ENCODE assay signal across 25 cellular contexts in genomic region chr20:945841-946240, GRCh38. TPM values are rescaled to one million over a fixed set of nuclear protein-coding genes. Genes with fewer than 3 reads are reported as not detected.
"Had no signal": no experiment of that assay in that cellular context is flagged by ENCODE, and none has a peak within 500 bp of the region (broad histone marks: within the 10 kb centered on the region; RNA-seq: fewer than 3 reads in every experiment).

No MANE protein-coding gene starts in this region.

- H3K4me1 Mint-ChIP-seq: stimulated activated naive B cell treated with anti-CD40 and anti-IgM and Interleukin-4, amounts not matched to agents 10 μg/mL and 1 μg/mL and 100 μg/mL, for 72 hours; stimulated activated naive CD8-positive, alpha-beta T cell treated with anti-CD3 and anti-CD28 coated beads, Interleukin-15, amount 100 ng/mL, for 72 hours had no signal

- H3K36me3 ChIP-seq: esophagus muscularis mucosa, gastrocnemius medialis, heart right ventricle, spleen, tibial nerve had no signal

- H3K27ac Mint-ChIP-seq: natural killer cell treated with Interleukin-12 subunit alpha and Interleukin-12 subunit beta and Interleukin-15 and Interleukin-18, amount 100 ng/mL, for 72 hours; stimulated activated naive B cell treated with anti-CD40 and anti-IgM and Interleukin-4, amounts not matched to agents 10 μg/mL and 1 μg/mL and 100 μg/mL, for 72 hours had no signal

- H3K4me3 Mint-ChIP-seq: natural killer cell treated with Interleukin-12 subunit alpha and Interleukin-12 subunit beta and Interleukin-15 and Interleukin-18, amount 100 ng/mL, for 72 hours; stimulated activated naive B cell treated with anti-CD40 and anti-IgM and Interleukin-4, amounts not matched to agents 10 μg/mL and 1 μg/mL and 100 μg/mL, for 72 hours; stimulated activated naive CD8-positive, alpha-beta T cell treated with anti-CD3 and anti-CD28 coated beads, Interleukin-15, amount 100 ng/mL, for 72 hours had no signal

- H3K9me3 Mint-ChIP-seq: natural killer cell treated with Interleukin-12 subunit alpha and Interleukin-12 subunit beta and Interleukin-15 and Interleukin-18, amount 100 ng/mL, for 72 hours; stimulated activated naive B cell treated with anti-CD40 and anti-IgM and Interleukin-4, amounts not matched to agents 10 μg/mL and 1 μg/mL and 100 μg/mL, for 72 hours; stimulated activated naive CD8-positive, alpha-beta T cell treated with anti-CD3 and anti-CD28 coated beads, Interleukin-15, amount 100 ng/mL, for 72 hours had no signal

- H3K27ac ChIP-seq: dorsolateral prefrontal cortex, epithelial cell of prostate, esophagus muscularis mucosa, gastrocnemius medialis, heart right ventricle, spleen, testis, tibial nerve had no signal

- DNase-seq: cortex of kidney; dorsolateral prefrontal cortex; effector CD8-positive, alpha-beta T cell; gastrocnemius medialis; heart right ventricle; hypothalamus; kidney glomerular epithelial cell; midbrain; spleen; stimulated activated CD4-positive, alpha-beta T cell treated with anti-CD3 and anti-CD28 coated beads, Interleukin-15, amount 100 ng/mL, for 24 hours; stimulated activated CD4-positive, alpha-beta T cell treated with anti-CD3 and anti-CD28 coated beads, Interleukin-1b, Interleukin-23, amount 100 ng/mL, for 48 hours; stimulated activated CD4-positive, alpha-beta T cell treated with anti-CD3 and anti-CD28 coated beads, Interleukin-4, amount 100 ng/mL, for 24 hours; stimulated activated naive B cell treated with anti-CD40 and anti-IgM and Interleukin-4, amounts not matched to agents 10 μg/mL and 1 μg/mL and 100 μg/mL, for 72 hours; stimulated activated naive CD8-positive, alpha-beta T cell treated with anti-CD3 and anti-CD28 coated beads, Interleukin-15, amount 100 ng/mL, for 72 hours; testis had no signal

- H3K4me3 ChIP-seq: dorsolateral prefrontal cortex, esophagus muscularis mucosa, gastrocnemius medialis, heart right ventricle, spleen, testis, tibial nerve had no signal

- H3K36me3 Mint-ChIP-seq: natural killer cell treated with Interleukin-12 subunit alpha and Interleukin-12 subunit beta and Interleukin-15 and Interleukin-18, amount 100 ng/mL, for 72 hours; stimulated activated naive B cell treated with anti-CD40 and anti-IgM and Interleukin-4, amounts not matched to agents 10 μg/mL and 1 μg/mL and 100 μg/mL, for 72 hours had no signal

- H3K4me1 ChIP-seq: esophagus muscularis mucosa, gastrocnemius medialis, heart right ventricle, spleen, testis, tibial nerve had no signal

- H3K27me3 ChIP-seq: testis had no signal

RNA-seq across cellular contexts. Expression of gene ANGPT4, which starts 29.7 kb away (rescaled TPM):
- total RNA-seq: fibroblast of villous mesenchyme; natural killer cell treated with Interleukin-12 subunit alpha and Interleukin-12 subunit beta and Interleukin-15 and Interleukin-18, amount 100 ng/mL, for 72 hours; pulmonary artery endothelial cell; spleen had no signal

RNA-seq across cellular contexts. Expression of gene RSPO4, which starts 56.3 kb away (rescaled TPM):
- total RNA-seq: chondrocyte, fibroblast of villous mesenchyme, gastrocnemius medialis, osteoblast, pulmonary artery endothelial cell, skeletal muscle tissue, ureter had no signal
